In the genomic region with DNA sequence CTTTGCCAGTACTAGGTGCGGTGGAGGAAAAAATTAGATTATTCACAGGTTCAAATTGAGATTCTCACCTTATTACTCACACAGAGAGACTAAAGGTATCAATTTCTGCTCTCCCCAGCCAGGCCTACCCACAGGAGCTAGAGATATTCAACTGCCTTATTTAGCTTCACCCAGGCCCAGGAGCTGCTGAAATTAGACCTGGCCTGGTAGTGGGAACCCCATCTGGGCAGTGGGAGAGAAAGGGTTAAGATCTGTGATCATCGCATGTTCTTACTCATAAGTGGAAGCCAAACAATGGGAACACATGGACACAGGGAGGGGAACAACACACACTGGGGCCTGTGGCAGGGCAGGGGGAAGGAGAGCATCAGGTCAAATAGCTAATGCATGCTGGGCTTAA, we compare ENCODE assay signal across 10 cellular contexts. TPM values are rescaled to one million over a fixed set of nuclear protein-coding genes. Genes with fewer than 3 reads are reported as not detected.
DNase-seq lines count a peak whose midpoint lies in the region; ATAC-seq and TF ChIP-seq lines count a peak whose summit lies in the region.
"Had no signal": no experiment of that assay in that cellular context is flagged by ENCODE, and none has a peak within 500 bp of the region (broad histone marks: within the 10 kb centered on the region; RNA-seq: fewer than 3 reads in every experiment).

No MANE protein-coding gene starts in this region.

- H3K4me3 ChIP-seq in AG04450 (ENCODE audit: low read depth, low read length), result no peak overlapping the region
- H3K4me3 ChIP-seq: neural progenitor cell had no signal

- CTCF ChIA-PET in AG04450 (lab: Charles Lee), result interaction anchor here (1.4 to 4.2 kb wide), 3 partner anchors 89 to 191 kb away, joined by 3 to 26 read pairs (median 15); no protein-coding TSS in a partner anchor

- H3K27ac ChIP-seq in AG04450 (ENCODE audit: low read depth, low read length), result peak overlapping the region; percentile 48
- H3K27ac ChIP-seq: neural progenitor cell had no signal

- no peaks in the 10 kb centered on the region for H3K9me3 Mint-ChIP-seq in activated T-helper 17 cell treated with anti-CD3 and anti-CD28 coated beads, Interleukin-2, amount 50 U/mL, for 72 hours
- peaks cover 0 to under 1% of the 10 kb centered on the region in 2 donors for H3K9me3 Mint-ChIP-seq in activated T-cell treated with anti-CD3 and anti-CD28 coated beads, Interleukin-2, amount 50 U/mL, for 72 hours
- H3K9me3 Mint-ChIP-seq: neural progenitor cell had no signal

- DNase-seq in AG04450 (ENCODE audit: low read depth, low spot score) (no peak), EH (ENCODE audit: low read depth) (peak; percentile 62), islet precursor cell (peak; percentile 39), putamen (ENCODE audit: low spot score) (no peak), erythroblast (lab: John Stamatoyannopoulos, UW) (no peak)
- no peak for DNase-seq in effector CD4-positive, alpha-beta T cell
- no peak for DNase-seq in activated T-cell treated with anti-CD3 and anti-CD28 coated beads, Interleukin-2, amount 50 U/mL, for 72 hours
- DNase-seq: NCI-H1105 treated with DMSO at 0.1 percent for 48 hours had no signal

- H3K27ac Mint-ChIP-seq in activated T-helper 17 cell treated with anti-CD3 and anti-CD28 coated beads, Interleukin-2, amount 50 U/mL, for 72 hours, result peak overlapping the region; percentile 84
- no peak overlapping the region for H3K27ac Mint-ChIP-seq in activated T-cell treated with anti-CD3 and anti-CD28 coated beads, Interleukin-2, amount 50 U/mL, for 72 hours

- no peaks in the 10 kb centered on the region for H3K9me3 ChIP-seq in AG04450 (ENCODE audit: control insufficient read depth, insufficient read depth, low read length)

- H3K4me3 Mint-ChIP-seq in activated T-helper 17 cell treated with anti-CD3 and anti-CD28 coated beads, Interleukin-2, amount 50 U/mL, for 72 hours, result peak overlapping the region; percentile 72
- H3K4me3 Mint-ChIP-seq in activated T-cell treated with anti-CD3 and anti-CD28 coated beads, Interleukin-2, amount 50 U/mL, for 72 hours, result no peak overlapping the region
- H3K4me3 Mint-ChIP-seq: neural progenitor cell had no signal

- TF ChIP-seq POLR2A in erythroblast (IDR thresholded peaks at IDR 0.05; ENCODE audit: low read length), result no peak

- POLR2A ChIA-PET in AG04450 (lab: Yijun Ruan, JAX), result no interaction called here

- H3K27me3 ChIP-seq in AG04450 (ENCODE audit: control insufficient read depth, insufficient read depth, low read length), result no peaks in the 10 kb centered on the region
- H3K27me3 ChIP-seq: neural progenitor cell had no signal

- H3K4me1 Mint-ChIP-seq in activated T-helper 17 cell treated with anti-CD3 and anti-CD28 coated beads, Interleukin-2, amount 50 U/mL, for 72 hours, result peaks cover 37% of the 10 kb centered on the region
- peaks cover 52% of the 10 kb centered on the region for H3K4me1 Mint-ChIP-seq in activated T-cell treated with anti-CD3 and anti-CD28 coated beads, Interleukin-2, amount 50 U/mL, for 72 hours (ENCODE audit: low read depth)

- TF ChIP-seq CTCF in AG04450 (IDR thresholded peaks at IDR 0.05; ENCODE audit: low read depth, low read length), result no peak

- no peaks in the 10 kb centered on the region for H3K36me3 Mint-ChIP-seq in activated T-helper 17 cell treated with anti-CD3 and anti-CD28 coated beads, Interleukin-2, amount 50 U/mL, for 72 hours (ENCODE audit: low read depth)
- H3K36me3 Mint-ChIP-seq in activated T-cell treated with anti-CD3 and anti-CD28 coated beads, Interleukin-2, amount 50 U/mL, for 72 hours (ENCODE audit: insufficient read depth in 2 of 2), result no peaks in the 10 kb centered on the region
- H3K36me3 Mint-ChIP-seq: neural progenitor cell had no signal

- no peaks in the 10 kb centered on the region for H3K27me3 Mint-ChIP-seq in activated T-helper 17 cell treated with anti-CD3 and anti-CD28 coated beads, Interleukin-2, amount 50 U/mL, for 72 hours
- no peaks in the 10 kb centered on the region for H3K27me3 Mint-ChIP-seq in activated T-cell treated with anti-CD3 and anti-CD28 coated beads, Interleukin-2, amount 50 U/mL, for 72 hours (ENCODE audit: low read depth)

- no peak for ATAC-seq in activated T-helper 17 cell treated with anti-CD3 and anti-CD28 coated beads, Interleukin-2, amount 50 U/mL, for 72 hours (replicated peaks)
- no peak for ATAC-seq in activated T-cell treated with anti-CD3 and anti-CD28 coated beads, Interleukin-2, amount 50 U/mL, for 72 hours (replicated peaks in 1 of 2)

RNA-seq across cellular contexts. Expression of gene MICAL2, which starts 20.9 kb away (rescaled TPM):
- polyA plus RNA-seq in AG04450 (2011; rRNA removed), result 171 and 222 TPM in 2 replicates
- polyA minus RNA-seq in AG04450 (2011; rRNA and poly(A)+ RNA removed), result 389 and 460 TPM in 2 replicates
- total RNA-seq in activated T-helper 17 cell treated with anti-CD3 and anti-CD28 coated beads, Interleukin-2, amount 50 U/mL, for 72 hours, result 100 to 1,000 TPM; 127 to 253 TPM
- total RNA-seq in activated T-cell treated with anti-CD3 and anti-CD28 coated beads, Interleukin-2, amount 50 U/mL, for 72 hours, result 100 to 1,000 TPM; 227 to 322 TPM

Comparison
In these comparisons a context has a peak if more than half of its experiments do, and no peak if none do; other contexts are left out.
1. DNase-seq: peak in EH (single experiment) and islet precursor cell (single experiment); none in AG04450 (single experiment), effector CD4-positive, alpha-beta T cell (single experiment), activated T-cell treated with anti-CD3 and anti-CD28 coated beads, Interleukin-2, amount 50 U/mL, for 72 hours (0 of 2), putamen (single experiment) and erythroblast (0 of 2).